In the genomic region with DNA sequence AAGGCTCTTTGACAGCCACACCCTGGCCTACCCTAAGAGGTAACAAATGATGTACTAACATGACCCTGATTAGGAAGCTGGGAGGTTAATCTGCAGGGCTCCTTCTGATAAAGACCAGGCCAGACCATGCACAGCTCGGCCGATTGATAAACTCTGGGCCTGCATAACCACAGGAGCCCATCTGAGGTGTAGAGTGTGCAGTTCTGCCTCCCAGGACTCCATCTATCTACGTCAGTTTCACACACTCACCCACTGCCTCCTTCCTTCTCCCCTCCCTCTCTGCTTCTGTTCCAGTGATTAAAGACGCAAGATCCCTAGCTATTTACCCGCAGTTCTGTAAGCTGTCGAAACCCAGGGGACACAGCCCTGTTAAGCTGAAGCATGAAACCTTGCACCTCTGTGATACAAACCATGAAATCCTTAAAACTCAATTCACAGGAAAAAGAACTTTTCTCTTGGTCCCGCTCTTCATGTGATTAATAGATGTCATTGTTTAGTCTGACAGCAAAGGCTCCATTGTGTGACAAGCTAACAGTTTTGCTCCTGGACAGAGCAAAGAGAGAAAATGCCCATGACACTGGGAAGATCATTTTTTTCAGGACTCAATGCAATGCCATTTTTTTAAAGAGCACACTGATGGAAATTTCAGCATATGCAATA, we compare ENCODE assay signal across 15 cellular contexts.
"Had no signal": no experiment of that assay in that cellular context is flagged by ENCODE, and none has a peak within 500 bp of the region (broad histone marks: within the 10 kb centered on the region; RNA-seq: fewer than 3 reads in every experiment).

No MANE protein-coding gene starts in this region.

- H3K36me3 Mint-ChIP-seq: activated naive CD4-positive, alpha-beta T cell treated with anti-CD3 and anti-CD28 coated beads, Interleukin-2, amount 50 U/mL, for 72 hours; brain; stimulated activated naive B cell treated with anti-CD40 and anti-IgM and Interleukin-4, amounts not matched to agents 10 μg/mL and 1 μg/mL and 100 μg/mL, for 72 hours had no signal

- DNase-seq: activated CD4-positive, alpha-beta T cell treated with anti-CD3 and anti-CD28 coated beads, Interleukin-2, amount 50 U/mL, for 1 hour; activated CD4-positive, CD25-positive, alpha-beta regulatory T cell; amniotic stem cell; left colon; mesenchymal stem cell; nephron progenitor cell; posterior cingulate gyrus; right lobe of liver; stimulated activated CD4-positive, alpha-beta T cell treated with anti-CD3 and anti-CD28 coated beads, Interleukin-2, amount 100 ng/mL, for 24 hours; stimulated activated naive B cell treated with anti-CD40 and anti-IgM and Interleukin-4, amounts not matched to agents 10 μg/mL and 1 μg/mL and 100 μg/mL, for 72 hours; upper lobe of left lung had no signal

- H3K27me3 Mint-ChIP-seq: brain; stimulated activated naive B cell treated with anti-CD40 and anti-IgM and Interleukin-4, amounts not matched to agents 10 μg/mL and 1 μg/mL and 100 μg/mL, for 72 hours had no signal

- H3K4me1 Mint-ChIP-seq: stimulated activated naive B cell treated with anti-CD40 and anti-IgM and Interleukin-4, amounts not matched to agents 10 μg/mL and 1 μg/mL and 100 μg/mL, for 72 hours had no signal

- H3K27ac Mint-ChIP-seq: dendritic cell treated with granulocyte-macrophage colony-stimulating factor and Interleukin-4, amounts not matched to agents 40 ng/mL and 50 ng/mL, for 4 days; nephron progenitor cell; stimulated activated naive B cell treated with anti-CD40 and anti-IgM and Interleukin-4, amounts not matched to agents 10 μg/mL and 1 μg/mL and 100 μg/mL, for 72 hours; T-helper 1 cell treated with Interleukin-12 subunit alpha and Interleukin-12 subunit beta and Interleukin-4 antibody, amounts not matched to agents 30 μg/mL and 1 μg/mL, for 36 hours had no signal

- H3K27ac ChIP-seq: right lobe of liver, upper lobe of left lung had no signal

- H3K9me3 Mint-ChIP-seq: dendritic cell treated with granulocyte-macrophage colony-stimulating factor and Interleukin-4, amounts not matched to agents 40 ng/mL and 50 ng/mL, for 4 days; nephron progenitor cell; T-helper 1 cell treated with Interleukin-12 subunit alpha and Interleukin-12 subunit beta and Interleukin-4 antibody, amounts not matched to agents 30 μg/mL and 1 μg/mL, for 36 hours had no signal

- ATAC-seq: activated naive CD4-positive, alpha-beta T cell treated with anti-CD3 and anti-CD28 coated beads, Interleukin-2, amount 50 U/mL, for 72 hours; left colon; right lobe of liver; stimulated activated naive B cell treated with anti-CD40 and anti-IgM and Interleukin-4, amounts not matched to agents 10 μg/mL and 1 μg/mL and 100 μg/mL, for 72 hours had no signal

- H3K4me3 Mint-ChIP-seq: dendritic cell treated with granulocyte-macrophage colony-stimulating factor and Interleukin-4, amounts not matched to agents 40 ng/mL and 50 ng/mL, for 4 days; nephron progenitor cell; stimulated activated naive B cell treated with anti-CD40 and anti-IgM and Interleukin-4, amounts not matched to agents 10 μg/mL and 1 μg/mL and 100 μg/mL, for 72 hours; T-helper 1 cell treated with Interleukin-12 subunit alpha and Interleukin-12 subunit beta and Interleukin-4 antibody, amounts not matched to agents 30 μg/mL and 1 μg/mL, for 36 hours had no signal
